ENCODE assay signal across 11 cellular contexts in the genomic region with DNA sequence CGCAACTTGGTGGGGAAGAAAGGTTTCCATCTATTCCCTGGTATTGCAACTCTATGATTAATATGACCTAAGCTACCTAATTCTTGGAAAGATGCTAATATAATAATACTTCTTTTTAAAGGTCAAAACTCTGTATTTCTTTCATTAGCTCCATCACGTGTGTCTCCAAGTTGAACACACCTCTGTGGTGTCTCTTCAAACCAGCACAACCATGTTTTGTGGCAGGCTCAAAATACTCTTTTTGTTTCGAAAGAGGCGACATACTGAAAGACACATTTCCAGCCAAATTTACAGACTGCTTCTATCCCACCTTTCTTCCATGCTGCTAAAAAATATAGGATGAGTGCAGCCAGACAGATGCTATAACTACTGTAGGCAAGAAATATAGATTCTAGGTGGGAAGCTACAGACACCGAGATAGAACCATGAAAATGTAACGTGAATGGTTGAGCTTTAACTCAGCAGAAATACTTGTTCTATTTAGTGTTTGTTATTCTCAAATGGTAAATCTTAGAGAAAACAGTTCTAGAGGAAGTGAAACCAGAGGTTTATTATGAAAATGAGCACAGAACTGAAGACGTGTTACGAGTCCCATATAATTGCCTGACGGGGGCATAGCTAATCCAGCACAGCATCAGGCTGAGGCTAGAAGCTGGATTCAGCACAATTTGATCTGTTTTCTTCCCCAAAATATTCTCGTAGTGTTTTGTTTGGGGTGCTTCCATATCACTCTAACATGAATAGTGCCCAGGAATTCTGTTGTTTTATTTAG.
DNase-seq lines count a peak whose midpoint lies in the region; ATAC-seq lines count a peak whose summit lies in the region.
"Had no signal": no experiment of that assay in that cellular context is flagged by ENCODE, and none has a peak within 500 bp of the region (broad histone marks: within the 10 kb centered on the region; RNA-seq: fewer than 3 reads in every experiment).

No MANE protein-coding gene starts in this region.

- H3K9me3 Mint-ChIP-seq in memory B cell, result peaks cover 1% of the 10 kb centered on the region
- H3K9me3 Mint-ChIP-seq in natural killer cell treated with Interleukin-12 subunit alpha and Interleukin-12 subunit beta and Interleukin-15 and Interleukin-18, amount 100 ng/mL, for 72 hours, result peaks cover 4% of the 10 kb centered on the region
- H3K9me3 Mint-ChIP-seq: GM23338 had no signal

- H3K36me3 Mint-ChIP-seq in memory B cell, result no peaks in the 10 kb centered on the region
- H3K36me3 Mint-ChIP-seq in natural killer cell treated with Interleukin-12 subunit alpha and Interleukin-12 subunit beta and Interleukin-15 and Interleukin-18, amount 100 ng/mL, for 72 hours, result no peaks in the 10 kb centered on the region

- peak overlapping the region; percentile 74 for H3K27ac Mint-ChIP-seq in memory B cell
- no peak overlapping the region for H3K27ac Mint-ChIP-seq in natural killer cell treated with Interleukin-12 subunit alpha and Interleukin-12 subunit beta and Interleukin-15 and Interleukin-18, amount 100 ng/mL, for 72 hours
- H3K27ac Mint-ChIP-seq: GM23338 had no signal

- DNase-seq in memory B cell (ENCODE audit: low spot score in 2 of 2), result peak in 1 of 2 donors; percentile 16
- no peak for DNase-seq in natural killer cell treated with Interleukin-12 subunit alpha and Interleukin-12 subunit beta and Interleukin-15 and Interleukin-18, amount 100 ng/mL, for 72 hours (ENCODE audit: low spot score)
- DNase-seq in iPS-NIHi11 (ENCODE audit: low spot score), result no peak
- DNase-seq in kidney glomerular epithelial cell (lab: John Stamatoyannopoulos, UW), result no peak
- DNase-seq: effector CD8-positive, alpha-beta T cell; NCI-H524 had no signal

- peaks cover 2% of the 10 kb centered on the region for H3K27me3 Mint-ChIP-seq in memory B cell
- H3K27me3 Mint-ChIP-seq in natural killer cell treated with Interleukin-12 subunit alpha and Interleukin-12 subunit beta and Interleukin-15 and Interleukin-18, amount 100 ng/mL, for 72 hours, result no peaks in the 10 kb centered on the region

- peaks cover 23% of the 10 kb centered on the region for H3K4me1 Mint-ChIP-seq in memory B cell
- no peaks in the 10 kb centered on the region for H3K4me1 Mint-ChIP-seq in natural killer cell treated with Interleukin-12 subunit alpha and Interleukin-12 subunit beta and Interleukin-15 and Interleukin-18, amount 100 ng/mL, for 72 hours (ENCODE audit: low read depth in 2 of 2)
- H3K4me1 Mint-ChIP-seq: GM23338 had no signal

- ATAC-seq in GM19043 (IDR thresholded peaks at IDR 0.05; ENCODE audit: low read depth, unreplicated experiment), result peak; percentile 91
- peak; percentile 94 for ATAC-seq in HG02588 (IDR thresholded peaks at IDR 0.05; ENCODE audit: unreplicated experiment)
- ATAC-seq in HG03432 (IDR thresholded peaks at IDR 0.05; ENCODE audit: unreplicated experiment), result peak; percentile 91
- peak; percentile 98 for ATAC-seq in memory B cell (ENCODE audit: low read depth)
- ATAC-seq in natural killer cell treated with Interleukin-12 subunit alpha and Interleukin-12 subunit beta and Interleukin-15 and Interleukin-18, amount 100 ng/mL, for 72 hours, result no peak
- ATAC-seq: GM23338, sciatic nerve had no signal

- H3K4me3 Mint-ChIP-seq in memory B cell, result peak overlapping the region; percentile 56
- no peak overlapping the region for H3K4me3 Mint-ChIP-seq in natural killer cell treated with Interleukin-12 subunit alpha and Interleukin-12 subunit beta and Interleukin-15 and Interleukin-18, amount 100 ng/mL, for 72 hours
- H3K4me3 Mint-ChIP-seq: GM23338 had no signal

Comparison
In these comparisons a context has a peak if more than half of its experiments do, and no peak if none do; other contexts are left out.
1. ATAC-seq: peak in GM19043 (single experiment), HG02588 (single experiment), HG03432 (single experiment) and memory B cell (single experiment); none in natural killer cell treated with Interleukin-12 subunit alpha and Interleukin-12 subunit beta and Interleukin-15 and Interleukin-18, amount 100 ng/mL, for 72 hours (0 of 2).